16 cellular contexts compared by ENCODE assay signal in the genomic region with DNA sequence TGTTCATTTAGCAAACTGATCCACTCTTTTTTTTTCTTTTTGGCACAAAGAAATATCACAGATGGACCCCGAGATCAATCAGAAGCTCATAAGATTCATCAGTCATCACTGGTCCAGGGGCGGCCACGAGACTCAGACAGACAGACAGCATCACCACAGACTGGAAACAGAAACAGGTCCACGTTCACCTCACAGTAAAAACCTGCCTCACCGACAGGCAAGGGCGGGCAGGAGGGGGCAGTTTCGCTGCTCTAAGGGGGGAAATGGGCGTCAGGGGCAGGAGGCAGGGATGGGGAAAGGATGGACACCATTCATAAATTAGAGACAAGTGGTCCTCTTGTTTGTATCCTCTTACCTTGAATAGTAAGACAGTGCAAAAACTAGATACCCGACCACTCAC. TPM values are rescaled to one million over a fixed set of nuclear protein-coding genes. Genes with fewer than 3 reads are reported as not detected.
DNase-seq lines count a peak whose midpoint lies in the region; ATAC-seq and TF ChIP-seq lines count a peak whose summit lies in the region.
"Had no signal": no experiment of that assay in that cellular context is flagged by ENCODE, and none has a peak within 500 bp of the region (broad histone marks: within the 10 kb centered on the region; RNA-seq: fewer than 3 reads in every experiment).

No MANE protein-coding gene starts in this region.

- H3K27me3 Mint-ChIP-seq in natural killer cell (ENCODE audit: low read depth in 2 of 2) (peaks cover 9 to 33% of the 10 kb centered on the region in 2 donors), endothelial cell (ENCODE audit: unreplicated experiment) (peaks cover 23% of the 10 kb centered on the region)
- H3K27me3 Mint-ChIP-seq in natural killer cell treated with Interleukin-12 subunit alpha and Interleukin-12 subunit beta and Interleukin-15 and Interleukin-18, amount 100 ng/mL, for 72 hours, result peaks cover 0 to 18% of the 10 kb centered on the region in 2 donors

- H3K36me3 Mint-ChIP-seq in natural killer cell (no peaks in the 10 kb centered on the region), endothelial cell (ENCODE audit: low read depth, unreplicated experiment) (peaks cover 49% of the 10 kb centered on the region)
- H3K36me3 Mint-ChIP-seq in natural killer cell treated with Interleukin-12 subunit alpha and Interleukin-12 subunit beta and Interleukin-15 and Interleukin-18, amount 100 ng/mL, for 72 hours, result no peaks in the 10 kb centered on the region
- H3K36me3 Mint-ChIP-seq: CD8-positive, alpha-beta T cell had no signal

- H3K4me3 Mint-ChIP-seq in natural killer cell, result peak overlapping the region; percentile 15
- no peak overlapping the region for H3K4me3 Mint-ChIP-seq in natural killer cell treated with Interleukin-12 subunit alpha and Interleukin-12 subunit beta and Interleukin-15 and Interleukin-18, amount 100 ng/mL, for 72 hours
- peak overlapping the region; percentile 85 for H3K4me3 Mint-ChIP-seq in endothelial cell (ENCODE audit: unreplicated experiment)
- H3K4me3 Mint-ChIP-seq: B cell; CD8-positive, alpha-beta T cell had no signal

- TF ChIP-seq CTCF in natural killer cell (IDR thresholded peaks at IDR 0.05), result no peak
- TF ChIP-seq CTCF in endothelial cell (IDR thresholded peaks at IDR 0.05; ENCODE audit: unreplicated experiment), result no peak

- peaks cover 6 to 9% of the 10 kb centered on the region in 2 donors for H3K4me1 Mint-ChIP-seq in natural killer cell
- H3K4me1 Mint-ChIP-seq in natural killer cell treated with Interleukin-12 subunit alpha and Interleukin-12 subunit beta and Interleukin-15 and Interleukin-18, amount 100 ng/mL, for 72 hours (ENCODE audit: low read depth in 2 of 2), result peaks cover 0 to 4% of the 10 kb centered on the region in 2 donors
- peaks cover 68% of the 10 kb centered on the region for H3K4me1 Mint-ChIP-seq in endothelial cell (ENCODE audit: unreplicated experiment)
- H3K4me1 Mint-ChIP-seq: B cell had no signal

- H3K9me3 Mint-ChIP-seq in natural killer cell (no peaks in the 10 kb centered on the region), endothelial cell (ENCODE audit: unreplicated experiment) (no peaks in the 10 kb centered on the region)
- no peaks in the 10 kb centered on the region for H3K9me3 Mint-ChIP-seq in natural killer cell treated with Interleukin-12 subunit alpha and Interleukin-12 subunit beta and Interleukin-15 and Interleukin-18, amount 100 ng/mL, for 72 hours
- H3K9me3 Mint-ChIP-seq: CD8-positive, alpha-beta T cell had no signal

- intact Hi-C loops in natural killer cell (cut with micrococcal nuclease), result no loop called here

- H3K27ac Mint-ChIP-seq in natural killer cell, result no peak overlapping the region
- H3K27ac Mint-ChIP-seq in natural killer cell treated with Interleukin-12 subunit alpha and Interleukin-12 subunit beta and Interleukin-15 and Interleukin-18, amount 100 ng/mL, for 72 hours, result no peak overlapping the region
- peak overlapping the region; percentile 89 for H3K27ac Mint-ChIP-seq in endothelial cell (ENCODE audit: unreplicated experiment)
- H3K27ac Mint-ChIP-seq: B cell; CD8-positive, alpha-beta T cell had no signal

- ATAC-seq in natural killer cell (no peak), HG02885 (IDR thresholded peaks at IDR 0.05; ENCODE audit: poor library complexity, unreplicated experiment) (no peak)
- no peak for ATAC-seq in natural killer cell treated with Interleukin-12 subunit alpha and Interleukin-12 subunit beta and Interleukin-15 and Interleukin-18, amount 100 ng/mL, for 72 hours
- ATAC-seq: CD8-positive, alpha-beta T cell; HCT116 had no signal

- no peak for DNase-seq in natural killer cell
- no peak for DNase-seq in natural killer cell treated with Interleukin-12 subunit alpha and Interleukin-12 subunit beta and Interleukin-15 and Interleukin-18, amount 100 ng/mL, for 72 hours (ENCODE audit: low spot score)
- no peak for DNase-seq in endothelial cell (ENCODE audit: low spot score)
- peak; percentile 47 for DNase-seq in mesenteric fat pad (ENCODE audit: low spot score)
- DNase-seq in ureter (ENCODE audit: low spot score), result peak; percentile 32
- no peak for DNase-seq in MV-4-11 (lab: John Stamatoyannopoulos, UW)
- DNase-seq in NCI-H1694 treated with DMSO at 0.1 percent for 48 hours (lab: John Stamatoyannopoulos, UW), result no peak
- DNase-seq: ACHN; CD8-positive, alpha-beta T cell; COR-L47; DND-41; GDM1; IMR-90 had no signal

RNA-seq across cellular contexts. Expression of gene CHST1, which starts 16.5 kb away (rescaled TPM):
- total RNA-seq in natural killer cell, result not detected
- total RNA-seq in natural killer cell treated with Interleukin-12 subunit alpha and Interleukin-12 subunit beta and Interleukin-15 and Interleukin-18, amount 100 ng/mL, for 72 hours, result not detected
- total RNA-seq in endothelial cell (ENCODE audit: unreplicated experiment), result 275 TPM
- total RNA-seq in mesenteric fat pad, result 3.2 TPM
- 0.81 TPM for total RNA-seq in ureter
- total RNA-seq: B cell; CD8-positive, alpha-beta T cell; IMR-90 had no signal

Comparison
In these comparisons a context has a peak if more than half of its experiments do, and no peak if none do; other contexts are left out.
1. DNase-seq: peak in mesenteric fat pad (single experiment) and ureter (single experiment); none in natural killer cell (single experiment), natural killer cell treated with Interleukin-12 subunit alpha and Interleukin-12 subunit beta and Interleukin-15 and Interleukin-18, amount 100 ng/mL, for 72 hours (single experiment), endothelial cell (single experiment), MV-4-11 (single experiment) and NCI-H1694 treated with DMSO at 0.1 percent for 48 hours (single experiment).
2. RNA of gene CHST1, which starts 16.5 kb away (total RNA-seq): 275 TPM in endothelial cell (single experiment); 3.2 TPM in mesenteric fat pad (single experiment), 0.81 TPM in ureter (single experiment), not detected in natural killer cell and not detected in natural killer cell treated with Interleukin-12 subunit alpha and Interleukin-12 subunit beta and Interleukin-15 and Interleukin-18, amount 100 ng/mL, for 72 hours; every median in the first group is over 10 times any median in the second.